Comparison of ENCODE assay signal across 10 cellular contexts in the genomic region with DNA sequence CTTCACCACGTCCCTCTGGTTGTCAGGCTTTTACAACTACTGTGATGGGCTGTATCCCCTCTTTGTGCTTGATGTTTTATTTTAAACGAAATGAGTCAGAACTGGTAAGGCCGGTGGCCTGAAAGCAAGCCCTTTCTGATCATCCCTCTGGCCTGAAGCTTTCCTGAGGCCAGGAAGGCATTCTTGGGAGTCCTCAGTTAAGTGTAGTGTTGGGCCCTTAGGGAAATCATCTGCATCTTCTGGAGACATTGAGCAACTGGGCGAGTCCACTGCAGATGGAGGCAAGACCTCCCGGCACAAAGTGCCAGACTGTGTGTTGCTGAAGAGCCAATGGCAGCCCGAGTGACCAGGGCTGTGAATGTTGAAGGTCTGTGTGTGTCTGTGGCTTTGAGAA. TPM values are rescaled to one million over a fixed set of nuclear protein-coding genes. Genes with fewer than 3 reads are reported as not detected.
A peak's percentile ranks its signal among the peaks of the same experiment; 100 is the strongest.
DNase-seq lines count a peak whose midpoint lies in the region; ATAC-seq and TF ChIP-seq lines count a peak whose summit lies in the region.
"Had no signal": no experiment of that assay in that cellular context is flagged by ENCODE, and none has a peak within 500 bp of the region (broad histone marks: within the 10 kb centered on the region; RNA-seq: fewer than 3 reads in every experiment).

No MANE protein-coding gene starts in this region.

- intact Hi-C loops in activated T-helper 2 cell treated with anti-CD3 and anti-CD28 coated beads, Interferon-gamma antibody, Interleukin-2, Interleukin-4, amounts not matched to agents 10 μg/mL and 5 μg/mL and 100 μg/mL, durations not matched to agents 14 hours and 24 hours and 36 hours (cut with micrococcal nuclease) = no loop called here

- no peaks in the 10 kb centered on the region for H3K9me3 Mint-ChIP-seq in activated T-helper 2 cell treated with anti-CD3 and anti-CD28 coated beads, Interferon-gamma antibody, Interleukin-2, Interleukin-4, amounts not matched to agents 10 μg/mL and 5 μg/mL and 100 μg/mL, durations not matched to agents 14 hours and 24 hours and 36 hours

- H3K27ac ChIP-seq in mesodermal cell (ENCODE audit: low read depth, low read length, severe bottlenecking) (peak overlapping the region; percentile 24), thoracic aorta (no peak overlapping the region)
- H3K27ac ChIP-seq in effector memory CD4-positive, alpha-beta T cell (ENCODE audit: insufficient read depth, low read length, poor library complexity, severe bottlenecking) = no peak overlapping the region
- H3K27ac ChIP-seq: 22Rv1 had no signal

- peak; percentile 43 for DNase-seq in NCI-H1092 treated with DMSO at 0.1 percent for 48 hours (lab: John Stamatoyannopoulos, UW)
- DNase-seq in NCI-H1092 (lab: John Stamatoyannopoulos, UW) = no peak
- peak; percentile 41 for DNase-seq in fibroblast of gingiva (ENCODE audit: low read depth)
- no peak for DNase-seq in thoracic aorta (ENCODE audit: low spot score)
- DNase-seq in effector memory CD4-positive, alpha-beta T cell = no peak
- DNase-seq in activated T-helper 2 cell treated with anti-CD3 and anti-CD28 coated beads, Interferon-gamma antibody, Interleukin-2, Interleukin-4, amounts not matched to agents 10 μg/mL and 5 μg/mL and 100 μg/mL, durations not matched to agents 14 hours and 24 hours and 36 hours (ENCODE audit: low spot score) = no peak
- DNase-seq: T1000 had no signal

- H3K4me1 ChIP-seq in mesodermal cell (ENCODE audit: control insufficient read depth, insufficient read depth, low read length, poor library complexity, severe bottlenecking) = peaks cover 7% of the 10 kb centered on the region
- peaks cover under 1 to 18% of the 10 kb centered on the region in 2 donors for H3K4me1 ChIP-seq in thoracic aorta (ENCODE audit: control insufficient read depth in 1 of 2, low read depth in 2 of 2)
- H3K4me1 ChIP-seq in effector memory CD4-positive, alpha-beta T cell (ENCODE audit: control insufficient read depth, insufficient read depth, low read length, poor library complexity, severe bottlenecking) = peaks cover 8% of the 10 kb centered on the region

- peaks cover 9% of the 10 kb centered on the region for H3K9me3 ChIP-seq in mesodermal cell (ENCODE audit: control insufficient read depth, low read length)
- H3K9me3 ChIP-seq in thoracic aorta = no peaks in the 10 kb centered on the region
- H3K9me3 ChIP-seq in effector memory CD4-positive, alpha-beta T cell (ENCODE audit: control insufficient read depth, low read length) = no peaks in the 10 kb centered on the region

- no peaks in the 10 kb centered on the region for H3K27me3 ChIP-seq in thoracic aorta (replicated peaks; ENCODE audit: insufficient read depth)
- H3K27me3 ChIP-seq in effector memory CD4-positive, alpha-beta T cell (replicated peaks; ENCODE audit: control insufficient read depth, insufficient read depth, low read length, poor library complexity, severe bottlenecking) = peaks cover 20% of the 10 kb centered on the region

- no peaks in the 10 kb centered on the region for H3K4me1 Mint-ChIP-seq in activated T-helper 2 cell treated with anti-CD3 and anti-CD28 coated beads, Interferon-gamma antibody, Interleukin-2, Interleukin-4, amounts not matched to agents 10 μg/mL and 5 μg/mL and 100 μg/mL, durations not matched to agents 14 hours and 24 hours and 36 hours (ENCODE audit: low read depth)

- WGBS in mesodermal cell (ENCODE audit: insufficient coverage in 2 of 2), 2 experiments = 22 to 25% methylated on average over 5 to 6 of the region's 6 CpGs

- no peak overlapping the region for H3K4me3 Mint-ChIP-seq in activated T-helper 2 cell treated with anti-CD3 and anti-CD28 coated beads, Interferon-gamma antibody, Interleukin-2, Interleukin-4, amounts not matched to agents 10 μg/mL and 5 μg/mL and 100 μg/mL, durations not matched to agents 14 hours and 24 hours and 36 hours (ENCODE audit: low read depth)

- H3K4me3 ChIP-seq in mesodermal cell (ENCODE audit: extremely low read depth, insufficient read depth, low read length, poor library complexity, severe bottlenecking) (peak overlapping the region; percentile 29), thoracic aorta (peak overlapping the region; percentile 72)
- no peak overlapping the region for H3K4me3 ChIP-seq in effector memory CD4-positive, alpha-beta T cell (ENCODE audit: insufficient read depth, low read depth, low read length, poor library complexity, severe bottlenecking)

- H3K27ac Mint-ChIP-seq in activated T-helper 2 cell treated with anti-CD3 and anti-CD28 coated beads, Interferon-gamma antibody, Interleukin-2, Interleukin-4, amounts not matched to agents 10 μg/mL and 5 μg/mL and 100 μg/mL, durations not matched to agents 14 hours and 24 hours and 36 hours = no peak overlapping the region

- no peak for ATAC-seq in thoracic aorta (ENCODE audit: insufficient number of reproducible peaks, low FRiP score, low read depth)
- ATAC-seq in HG03469 (IDR thresholded peaks at IDR 0.05; ENCODE audit: unreplicated experiment) = no peak

- H3K36me3 ChIP-seq in mesodermal cell (ENCODE audit: control insufficient read depth, insufficient read depth, low read length) (no peaks in the 10 kb centered on the region), thoracic aorta (no peaks in the 10 kb centered on the region)
- H3K36me3 ChIP-seq in effector memory CD4-positive, alpha-beta T cell (ENCODE audit: control insufficient read depth, insufficient read depth, low read length) = no peaks in the 10 kb centered on the region

- TF ChIP-seq CTCF in thoracic aorta (IDR thresholded peaks at IDR 0.05) = no peak

- peaks cover 68% of the 10 kb centered on the region for H3K27me3 Mint-ChIP-seq in activated T-helper 2 cell treated with anti-CD3 and anti-CD28 coated beads, Interferon-gamma antibody, Interleukin-2, Interleukin-4, amounts not matched to agents 10 μg/mL and 5 μg/mL and 100 μg/mL, durations not matched to agents 14 hours and 24 hours and 36 hours (ENCODE audit: low read depth)

- no peaks in the 10 kb centered on the region for H3K36me3 Mint-ChIP-seq in activated T-helper 2 cell treated with anti-CD3 and anti-CD28 coated beads, Interferon-gamma antibody, Interleukin-2, Interleukin-4, amounts not matched to agents 10 μg/mL and 5 μg/mL and 100 μg/mL, durations not matched to agents 14 hours and 24 hours and 36 hours (ENCODE audit: low read depth)

RNA-seq across cellular contexts. Expression of a gene that starts 33.0 kb away (rescaled TPM):
- polyA plus RNA-seq in mesodermal cell (2013, experiment 1 of 2) = 59.7 TPM
- polyA plus RNA-seq in mesodermal cell (2013, experiment 2 of 2) = 50.8 TPM
- total RNA-seq in thoracic aorta = 100 to 1,000 TPM in 1 of 2 donors, 10 to 100 TPM in 1; 62.4 to 161 TPM
- total RNA-seq in activated T-helper 2 cell treated with anti-CD3 and anti-CD28 coated beads, Interferon-gamma antibody, Interleukin-2, Interleukin-4, amounts not matched to agents 10 μg/mL and 5 μg/mL and 100 μg/mL, durations not matched to agents 14 hours and 24 hours and 36 hours = not detected in 2 replicates

Comparison
In these comparisons a context has a peak if more than half of its experiments do, and no peak if none do; other contexts are left out.
1. DNase-seq: peak in NCI-H1092 treated with DMSO at 0.1 percent for 48 hours (single experiment) and fibroblast of gingiva (single experiment); none in NCI-H1092 (single experiment), thoracic aorta (single experiment), effector memory CD4-positive, alpha-beta T cell (0 of 3) and activated T-helper 2 cell treated with anti-CD3 and anti-CD28 coated beads, Interferon-gamma antibody, Interleukin-2, Interleukin-4, amounts not matched to agents 10 μg/mL and 5 μg/mL and 100 μg/mL, durations not matched to agents 14 hours and 24 hours and 36 hours (single experiment).
2. RNA of a gene that starts 33.0 kb away (total RNA-seq): 62.4 to 161 TPM in thoracic aorta; not detected in activated T-helper 2 cell treated with anti-CD3 and anti-CD28 coated beads, Interferon-gamma antibody, Interleukin-2, Interleukin-4, amounts not matched to agents 10 μg/mL and 5 μg/mL and 100 μg/mL, durations not matched to agents 14 hours and 24 hours and 36 hours; every median in the first group is over 10 times any median in the second.